In genomic region chr10:30619966-30620365, GRCh38 we compare ENCODE assay signal across 2 cellular contexts.
TF ChIP-seq lines count a peak whose summit lies in the region.

No MANE protein-coding gene starts in this region.

TF ChIP-seq in HepG2, 621 proteins besides CTCF, POLR2A, EP300 and RAD21:
- TF ChIP-seq ZNF784 (CRISPR knock-in tag; IDR thresholded peaks at IDR 0.05; ENCODE audit: borderline replicate concordance), result no peak
- TF ChIP-seq, protein P1, sequence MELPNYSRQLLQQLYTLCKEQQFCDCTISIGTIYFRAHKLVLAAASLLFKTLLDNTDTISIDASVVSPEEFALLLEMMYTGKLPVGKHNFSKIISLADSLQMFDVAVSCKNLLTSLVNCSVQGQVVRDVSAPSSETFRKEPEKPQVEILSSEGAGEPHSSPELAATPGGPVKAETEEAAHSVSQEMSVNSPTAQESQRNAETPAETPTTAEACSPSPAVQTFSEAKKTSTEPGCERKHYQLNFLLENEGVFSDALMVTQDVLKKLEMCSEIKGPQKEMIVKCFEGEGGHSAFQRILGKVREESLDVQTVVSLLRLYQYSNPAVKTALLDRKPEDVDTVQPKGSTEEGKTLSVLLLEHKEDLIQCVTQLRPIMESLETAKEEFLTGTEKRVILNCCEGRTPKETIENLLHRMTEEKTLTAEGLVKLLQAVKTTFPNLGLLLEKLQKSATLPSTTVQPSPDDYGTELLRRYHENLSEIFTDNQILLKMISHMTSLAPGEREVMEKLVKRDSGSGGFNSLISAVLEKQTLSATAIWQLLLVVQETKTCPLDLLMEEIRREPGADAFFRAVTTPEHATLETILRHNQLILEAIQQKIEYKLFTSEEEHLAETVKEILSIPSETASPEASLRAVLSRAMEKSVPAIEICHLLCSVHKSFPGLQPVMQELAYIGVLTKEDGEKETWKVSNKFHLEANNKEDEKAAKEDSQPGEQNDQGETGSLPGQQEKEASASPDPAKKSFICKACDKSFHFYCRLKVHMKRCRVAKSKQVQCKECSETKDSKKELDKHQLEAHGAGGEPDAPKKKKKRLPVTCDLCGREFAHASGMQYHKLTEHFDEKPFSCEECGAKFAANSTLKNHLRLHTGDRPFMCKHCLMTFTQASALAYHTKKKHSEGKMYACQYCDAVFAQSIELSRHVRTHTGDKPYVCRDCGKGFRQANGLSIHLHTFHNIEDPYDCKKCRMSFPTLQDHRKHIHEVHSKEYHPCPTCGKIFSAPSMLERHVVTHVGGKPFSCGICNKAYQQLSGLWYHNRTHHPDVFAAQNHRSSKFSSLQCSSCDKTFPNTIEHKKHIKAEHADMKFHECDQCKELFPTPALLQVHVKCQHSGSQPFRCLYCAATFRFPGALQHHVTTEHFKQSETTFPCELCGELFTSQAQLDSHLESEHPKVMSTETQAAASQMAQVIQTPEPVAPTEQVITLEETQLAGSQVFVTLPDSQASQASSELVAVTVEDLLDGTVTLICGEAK (IDR thresholded peaks at IDR 0.05), result peak; percentile 56
- TF ChIP-seq, protein P1 (CRISPR knock-in tag; IDR thresholded peaks at IDR 0.05), result peak; percentile 83

TF ChIP-seq in K562, 482 proteins besides CTCF, POLR2A, EP300 and RAD21:
- TF ChIP-seq ILF3 (IDR thresholded peaks at IDR 0.05; ENCODE audit: borderline replicate concordance), result no peak
- TF ChIP-seq, protein P1 (IDR thresholded peaks at IDR 0.05), result peak; percentile 92
- TF ChIP-seq, protein P1 (CRISPR knock-in tag; IDR thresholded peaks at IDR 0.05), result peak; percentile 67; the same call in 1 of the 2 replicates
